18 cellular contexts compared by ENCODE assay signal in the genomic region with DNA sequence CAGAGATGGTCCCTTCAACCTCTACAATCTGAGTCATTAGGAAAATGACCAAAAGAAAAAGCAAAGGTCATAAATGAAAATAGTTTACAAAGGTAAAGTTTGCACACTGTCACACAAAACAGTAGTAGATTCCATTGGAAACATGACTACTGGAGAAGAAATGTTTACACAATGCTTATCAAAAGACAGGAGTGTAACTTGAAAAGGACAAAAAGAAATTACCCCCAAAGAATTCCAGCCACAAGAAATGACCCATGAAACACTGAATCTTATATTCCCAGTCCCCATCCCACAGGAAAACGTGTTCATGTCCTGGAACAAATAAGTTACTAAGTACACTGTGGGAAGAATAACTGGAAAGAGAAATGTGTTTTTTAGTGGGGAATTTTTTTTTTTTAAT.
DNase-seq lines count a peak whose midpoint lies in the region; FAIRE-seq and TF ChIP-seq lines count a peak whose summit lies in the region.
"Had no signal": no experiment of that assay in that cellular context is flagged by ENCODE, and none has a peak within 500 bp of the region (broad histone marks: within the 10 kb centered on the region; RNA-seq: fewer than 3 reads in every experiment).

No MANE protein-coding gene starts in this region.

- WGBS in small intestine, 3 donors, result 54 to 85% (median 57%) methylated on average over 1 of the region's 1 CpG

- H3K27ac ChIP-seq in small intestine (ENCODE audit: low read depth in 1 of 2, low read length in 1 of 2), result no peak overlapping the region
- H3K27ac ChIP-seq: BLaER1 treated with 17β-estradiol and CSF1 and Interleukin-3, amounts not matched to agents 10 nM and 100 nM; HL-60 had no signal

- no peak overlapping the region for H3K4me3 ChIP-seq in small intestine (ENCODE audit: low read depth in 1 of 2, low read length in 2 of 2)
- H3K4me3 ChIP-seq: BLaER1 treated with 17β-estradiol and CSF1 and Interleukin-3, amounts not matched to agents 10 nM and 100 nM had no signal

- H3K36me3 ChIP-seq in small intestine (ENCODE audit: control insufficient read depth in 2 of 2, insufficient read depth in 2 of 2, low read length in 2 of 2), result no peaks in the 10 kb centered on the region
- H3K36me3 ChIP-seq: BLaER1 treated with 17β-estradiol and CSF1 and Interleukin-3, amounts not matched to agents 10 nM and 100 nM had no signal

- in situ Hi-C loops in Caki2 (cut with HindIII; ENCODE audit: low pct_unique_long_range_greater_than_20kb, low sequenced_read_pairs), result no loop called here

- TF ChIP-seq POLR2A in GM12892 (IDR thresholded peaks at IDR 0.05; ENCODE audit: low read depth, low read length), result no peak

- no peaks in the 10 kb centered on the region for H3K27me3 ChIP-seq in small intestine (ENCODE audit: control insufficient read depth in 2 of 2, insufficient read depth in 2 of 2, low read length in 2 of 2)
- H3K27me3 ChIP-seq: BLaER1 treated with 17β-estradiol and CSF1 and Interleukin-3, amounts not matched to agents 10 nM and 100 nM had no signal

- peak; percentile 6 for DNase-seq in Caki2 (ENCODE audit: low read depth)
- peak; percentile 18 for DNase-seq in astrocyte of the hippocampus (ENCODE audit: low read depth, low spot score)
- peak; percentile 77 for DNase-seq in kidney glomerular epithelial cell (lab: John Stamatoyannopoulos, UW)
- DNase-seq in superior temporal gyrus (ENCODE audit: extremely low spot score), result no peak
- DNase-seq in GM12892 (ENCODE audit: insufficient read length), result no peak
- DNase-seq in small intestine, result no peak
- no peak for DNase-seq in NCI-H1694 treated with DMSO at 0.1 percent for 48 hours (lab: John Stamatoyannopoulos, UW)
- DNase-seq: 8988T; CD8-positive, alpha-beta T cell; GOT3; H7; HFFc6 had no signal

- no peaks in the 10 kb centered on the region for H3K9me3 ChIP-seq in small intestine (ENCODE audit: control insufficient read depth, low read depth)
- H3K9me3 ChIP-seq: BLaER1 treated with 17β-estradiol and CSF1 and Interleukin-3, amounts not matched to agents 10 nM and 100 nM had no signal

- FAIRE-seq in GM12892 (lab: Jason Lieb, UNC) (no peak), small intestine (lab: Jason Lieb, UNC) (no peak)
- FAIRE-seq: D721Med, G401.6, GM12891, GM18507 had no signal

- no peaks in the 10 kb centered on the region for H3K4me1 ChIP-seq in small intestine (ENCODE audit: control insufficient read depth in 2 of 2, insufficient read depth in 1 of 2, low read depth in 1 of 2, low read length in 1 of 2)

Comparison
In these comparisons a context has a peak if more than half of its experiments do, and no peak if none do; other contexts are left out.
1. DNase-seq: peak in Caki2 (single experiment), astrocyte of the hippocampus (single experiment) and kidney glomerular epithelial cell (single experiment); none in superior temporal gyrus (single experiment), GM12892 (single experiment), small intestine (single experiment) and NCI-H1694 treated with DMSO at 0.1 percent for 48 hours (single experiment).